Comparison of ENCODE assay signal across 1 cellular context in the genomic region with DNA sequence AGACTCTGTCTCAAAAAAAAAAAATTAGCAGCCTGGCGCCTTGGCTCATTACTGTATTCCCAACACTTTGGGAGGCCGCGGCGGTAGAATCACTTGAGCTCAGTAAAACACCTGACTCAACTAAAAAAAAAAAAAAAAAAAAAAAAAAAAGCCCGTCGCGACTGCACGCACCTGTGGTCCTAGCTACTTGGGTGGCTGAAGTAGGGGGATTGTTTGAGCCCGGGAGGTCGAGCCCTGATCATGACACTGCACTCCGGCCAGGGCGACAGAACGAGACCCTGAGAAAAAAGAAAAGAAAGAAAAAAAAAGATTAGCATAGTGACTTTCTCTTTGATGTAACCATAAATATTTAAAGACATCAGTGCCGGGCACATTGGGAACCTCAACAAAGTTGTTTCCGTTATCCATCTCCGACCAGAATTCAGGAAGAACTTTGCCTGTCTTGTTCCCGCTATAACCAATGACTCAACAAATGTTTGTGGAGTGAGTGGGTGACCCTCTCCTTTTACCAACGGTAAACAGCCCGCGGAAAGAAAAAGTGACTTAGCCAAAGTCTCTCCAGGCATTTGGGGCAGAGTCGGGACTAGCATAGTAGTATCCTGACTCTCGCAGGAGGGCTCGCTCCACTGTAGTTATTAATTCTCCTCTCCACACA.
A peak's percentile ranks its signal among the peaks of the same experiment; 100 is the strongest.
TF ChIP-seq lines count a peak whose summit lies in the region.

No MANE protein-coding gene starts in this region.

TF ChIP-seq in GM12878, 131 proteins besides CTCF, POLR2A, EP300 and RAD21:
- TF ChIP-seq ZNF217 (IDR thresholded peaks at IDR 0.05) (no peak), POLR2AphosphoS2 (IDR thresholded peaks at IDR 0.05; ENCODE audit: low read depth, low read length) (no peak), HDAC2 (IDR thresholded peaks at IDR 0.05) (no peak), ELK1 (IDR thresholded peaks at IDR 0.05; ENCODE audit: low read depth, low read length) (no peak), ZNF384 (IDR thresholded peaks at IDR 0.05; ENCODE audit: borderline replicate concordance, low read depth, low read length) (peak; percentile 46)
- TF ChIP-seq, protein P1, sequence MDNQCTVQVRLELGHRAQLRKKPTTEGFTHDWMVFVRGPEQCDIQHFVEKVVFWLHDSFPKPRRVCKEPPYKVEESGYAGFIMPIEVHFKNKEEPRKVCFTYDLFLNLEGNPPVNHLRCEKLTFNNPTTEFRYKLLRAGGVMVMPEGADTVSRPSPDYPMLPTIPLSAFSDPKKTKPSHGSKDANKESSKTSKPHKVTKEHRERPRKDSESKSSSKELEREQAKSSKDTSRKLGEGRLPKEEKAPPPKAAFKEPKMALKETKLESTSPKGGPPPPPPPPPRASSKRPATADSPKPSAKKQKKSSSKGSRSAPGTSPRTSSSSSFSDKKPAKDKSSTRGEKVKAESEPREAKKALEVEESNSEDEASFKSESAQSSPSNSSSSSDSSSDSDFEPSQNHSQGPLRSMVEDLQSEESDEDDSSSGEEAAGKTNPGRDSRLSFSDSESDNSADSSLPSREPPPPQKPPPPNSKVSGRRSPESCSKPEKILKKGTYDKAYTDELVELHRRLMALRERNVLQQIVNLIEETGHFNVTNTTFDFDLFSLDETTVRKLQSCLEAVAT (IDR thresholded peaks at IDR 0.05) = no peak
